ENCODE assay signal across 1 cellular context in genomic region chr11:72737341-72737740, GRCh38.
TF ChIP-seq lines count a peak whose summit lies in the region.

No MANE protein-coding gene starts in this region.

TF ChIP-seq in IMR-90, 13 proteins besides CTCF, POLR2A, EP300 and RAD21 (continued from another document):
- no peak for TF ChIP-seq USF2 (IDR thresholded peaks at IDR 0.05; ENCODE audit: low read depth, low read length)
- TF ChIP-seq NFE2L2 (IDR thresholded peaks at IDR 0.05; ENCODE audit: low read depth, low read length) = no peak
- no peak for TF ChIP-seq RCOR1 (IDR thresholded peaks at IDR 0.05; ENCODE audit: insufficient replicate concordance, low read length)
- TF ChIP-seq MAFK (IDR thresholded peaks at IDR 0.05; ENCODE audit: low read depth, low read length) = no peak
